ENCODE assay signal across 1 cellular context in the genomic region with DNA sequence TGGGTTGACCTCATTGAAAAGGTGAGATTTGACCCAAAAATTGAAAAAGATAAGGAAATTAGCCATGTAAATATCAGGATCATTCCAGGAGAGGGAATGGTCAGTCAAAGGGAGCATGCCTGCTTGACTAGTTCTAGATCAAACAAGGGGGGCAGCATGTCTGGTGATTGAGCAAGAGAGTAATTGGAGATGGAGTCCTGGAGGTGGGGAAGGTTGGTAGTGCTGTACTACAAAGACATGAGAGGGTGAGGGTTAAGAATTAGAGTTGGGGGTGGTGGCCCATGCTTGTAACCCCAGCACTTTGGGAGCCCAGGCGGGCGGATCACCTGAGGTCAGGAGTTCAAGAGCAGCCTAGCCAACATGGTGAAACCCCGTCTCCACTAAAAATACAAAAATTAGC.
TF ChIP-seq lines count a peak whose summit lies in the region.

No MANE protein-coding gene starts in this region.

TF ChIP-seq in HepG2, 621 proteins besides CTCF, POLR2A, EP300 and RAD21 (continues in another document):
- TF ChIP-seq NFKB2 (CRISPR knock-in tag; IDR thresholded peaks at IDR 0.05; ENCODE audit: borderline replicate concordance) (no peak), ZNF510 (CRISPR knock-in tag; IDR thresholded peaks at IDR 0.05; ENCODE audit: low read depth) (0 out of 2 replicates have a peak, but pooled peaks have one; percentile 67), ZNF615 (CRISPR knock-in tag; IDR thresholded peaks at IDR 0.05; ENCODE audit: borderline replicate concordance) (no peak), ONECUT2 (CRISPR knock-in tag; IDR thresholded peaks at IDR 0.05) (0 out of 2 replicates have a peak, but pooled peaks have one; percentile 9), KAT7 (CRISPR knock-in tag; IDR thresholded peaks at IDR 0.05; ENCODE audit: borderline replicate concordance) (no peak), ZNF816 (CRISPR knock-in tag; IDR thresholded peaks at IDR 0.05; ENCODE audit: borderline replicate concordance) (no peak; the same call in 1 of the 2 replicates), ZNF253 (CRISPR knock-in tag; IDR thresholded peaks at IDR 0.05; ENCODE audit: borderline replicate concordance) (no peak), YY1 (IDR thresholded peaks at IDR 0.05; ENCODE audit: insufficient read depth, insufficient replicate concordance, low read depth, low read length) (no peak), KDM5B (CRISPR knock-in tag; IDR thresholded peaks at IDR 0.05; ENCODE audit: borderline replicate concordance) (no peak), ETV6 (CRISPR knock-in tag; conservative IDR thresholded peaks at IDR 0.05) (no peak), MTA3 (CRISPR knock-in tag; IDR thresholded peaks at IDR 0.05) (no peak), MED1 (CRISPR knock-in tag; IDR thresholded peaks at IDR 0.05) (peak; percentile 63), SRSF1 (optimal IDR thresholded peaks at IDR 0.05; ENCODE audit: low read depth, low read length) (no peak), SMARCE1 (IDR thresholded peaks at IDR 0.05; ENCODE audit: borderline replicate concordance) (no peak), FOSL1 (CRISPR knock-in tag; IDR thresholded peaks at IDR 0.05; ENCODE audit: borderline replicate concordance) (no peak), CEBPG (CRISPR knock-in tag; IDR thresholded peaks at IDR 0.05) (peak; percentile 96), MED13 (CRISPR knock-in tag; IDR thresholded peaks at IDR 0.05) (no peak), ZNF256 (CRISPR knock-in tag; conservative IDR thresholded peaks at IDR 0.05) (no peak), RORA (CRISPR knock-in tag; IDR thresholded peaks at IDR 0.05) (no peak), IRX3 (CRISPR knock-in tag; IDR thresholded peaks at IDR 0.05; ENCODE audit: borderline replicate concordance, low read depth) (no peak), IRF2 (CRISPR knock-in tag; IDR thresholded peaks at IDR 0.05) (peak; percentile 25; the same call in 1 of the 2 replicates), GABPA (IDR thresholded peaks at IDR 0.05; ENCODE audit: low read depth, low read length) (no peak), GABPA (CRISPR knock-in tag; IDR thresholded peaks at IDR 0.05; ENCODE audit: low read depth) (peak; percentile 16; the same call in 1 of the 2 replicates), ZKSCAN8 (CRISPR knock-in tag; IDR thresholded peaks at IDR 0.05; ENCODE audit: borderline replicate concordance) (no peak), ZBTB21 (CRISPR knock-in tag; IDR thresholded peaks at IDR 0.05) (no peak), PITX1 (CRISPR knock-in tag; IDR thresholded peaks at IDR 0.05) (0 out of 2 replicates have a peak, but pooled peaks have one; percentile 43), ZNF230 (CRISPR knock-in tag; IDR thresholded peaks at IDR 0.05) (0 out of 2 replicates have a peak, but pooled peaks have one; percentile 43)
- TF ChIP-seq, protein P1, sequence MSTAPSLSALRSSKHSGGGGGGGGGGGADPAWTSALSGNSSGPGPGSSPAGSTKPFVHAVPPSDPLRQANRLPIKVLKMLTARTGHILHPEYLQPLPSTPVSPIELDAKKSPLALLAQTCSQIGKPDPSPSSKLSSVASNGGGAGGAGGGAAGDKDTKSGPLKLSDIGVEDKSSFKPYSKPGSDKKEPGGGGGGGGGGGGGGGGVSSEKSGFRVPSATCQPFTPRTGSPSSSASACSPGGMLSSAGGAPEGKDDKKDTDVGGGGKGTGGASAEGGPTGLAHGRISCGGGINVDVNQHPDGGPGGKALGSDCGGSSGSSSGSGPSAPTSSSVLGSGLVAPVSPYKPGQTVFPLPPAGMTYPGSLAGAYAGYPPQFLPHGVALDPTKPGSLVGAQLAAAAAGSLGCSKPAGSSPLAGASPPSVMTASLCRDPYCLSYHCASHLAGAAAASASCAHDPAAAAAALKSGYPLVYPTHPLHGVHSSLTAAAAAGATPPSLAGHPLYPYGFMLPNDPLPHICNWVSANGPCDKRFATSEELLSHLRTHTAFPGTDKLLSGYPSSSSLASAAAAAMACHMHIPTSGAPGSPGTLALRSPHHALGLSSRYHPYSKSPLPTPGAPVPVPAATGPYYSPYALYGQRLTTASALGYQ (CRISPR knock-in tag; IDR thresholded peaks at IDR 0.05) = no peak
- TF ChIP-seq, protein P2, sequence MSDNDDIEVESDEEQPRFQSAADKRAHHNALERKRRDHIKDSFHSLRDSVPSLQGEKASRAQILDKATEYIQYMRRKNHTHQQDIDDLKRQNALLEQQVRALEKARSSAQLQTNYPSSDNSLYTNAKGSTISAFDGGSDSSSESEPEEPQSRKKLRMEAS (IDR thresholded peaks at IDR 0.05) = peak; percentile 61; the same call in 1 of the 2 replicates
- TF ChIP-seq, protein P3, sequence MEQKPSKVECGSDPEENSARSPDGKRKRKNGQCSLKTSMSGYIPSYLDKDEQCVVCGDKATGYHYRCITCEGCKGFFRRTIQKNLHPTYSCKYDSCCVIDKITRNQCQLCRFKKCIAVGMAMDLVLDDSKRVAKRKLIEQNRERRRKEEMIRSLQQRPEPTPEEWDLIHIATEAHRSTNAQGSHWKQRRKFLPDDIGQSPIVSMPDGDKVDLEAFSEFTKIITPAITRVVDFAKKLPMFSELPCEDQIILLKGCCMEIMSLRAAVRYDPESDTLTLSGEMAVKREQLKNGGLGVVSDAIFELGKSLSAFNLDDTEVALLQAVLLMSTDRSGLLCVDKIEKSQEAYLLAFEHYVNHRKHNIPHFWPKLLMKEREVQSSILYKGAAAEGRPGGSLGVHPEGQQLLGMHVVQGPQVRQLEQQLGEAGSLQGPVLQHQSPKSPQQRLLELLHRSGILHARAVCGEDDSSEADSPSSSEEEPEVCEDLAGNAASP (CRISPR knock-in tag; IDR thresholded peaks at IDR 0.05; ENCODE audit: borderline replicate concordance) = peak; percentile 25; the same call in 1 of the 2 replicates
- TF ChIP-seq, protein P4, sequence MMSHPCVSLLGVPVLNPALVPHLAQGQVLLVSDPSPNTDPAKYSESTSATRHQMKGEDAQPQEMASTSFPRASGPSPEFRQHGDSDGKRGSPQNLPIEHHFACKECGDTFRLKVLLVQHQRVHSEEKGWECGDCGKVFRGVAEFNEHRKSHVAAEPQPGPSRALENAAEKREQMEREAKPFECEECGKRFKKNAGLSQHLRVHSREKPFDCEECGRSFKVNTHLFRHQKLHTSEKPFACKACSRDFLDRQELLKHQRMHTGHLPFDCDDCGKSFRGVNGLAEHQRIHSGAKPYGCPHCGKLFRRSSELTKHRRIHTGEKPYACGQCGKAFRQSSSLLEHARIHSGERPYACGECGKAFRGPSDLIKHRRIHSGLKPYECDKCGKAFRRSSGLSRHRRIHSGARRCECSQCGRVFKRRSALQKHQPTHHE (CRISPR knock-in tag; IDR thresholded peaks at IDR 0.05; ENCODE audit: borderline replicate concordance) = no peak
- TF ChIP-seq, protein P5, sequence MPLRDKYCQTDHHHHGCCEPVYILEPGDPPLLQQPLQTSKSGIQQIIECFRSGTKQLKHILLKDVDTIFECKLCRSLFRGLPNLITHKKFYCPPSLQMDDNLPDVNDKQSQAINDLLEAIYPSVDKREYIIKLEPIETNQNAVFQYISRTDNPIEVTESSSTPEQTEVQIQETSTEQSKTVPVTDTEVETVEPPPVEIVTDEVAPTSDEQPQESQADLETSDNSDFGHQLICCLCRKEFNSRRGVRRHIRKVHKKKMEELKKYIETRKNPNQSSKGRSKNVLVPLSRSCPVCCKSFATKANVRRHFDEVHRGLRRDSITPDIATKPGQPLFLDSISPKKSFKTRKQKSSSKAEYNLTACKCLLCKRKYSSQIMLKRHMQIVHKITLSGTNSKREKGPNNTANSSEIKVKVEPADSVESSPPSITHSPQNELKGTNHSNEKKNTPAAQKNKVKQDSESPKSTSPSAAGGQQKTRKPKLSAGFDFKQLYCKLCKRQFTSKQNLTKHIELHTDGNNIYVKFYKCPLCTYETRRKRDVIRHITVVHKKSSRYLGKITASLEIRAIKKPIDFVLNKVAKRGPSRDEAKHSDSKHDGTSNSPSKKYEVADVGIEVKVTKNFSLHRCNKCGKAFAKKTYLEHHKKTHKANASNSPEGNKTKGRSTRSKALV (CRISPR knock-in tag; IDR thresholded peaks at IDR 0.05) = no peak
- TF ChIP-seq, protein P6, sequence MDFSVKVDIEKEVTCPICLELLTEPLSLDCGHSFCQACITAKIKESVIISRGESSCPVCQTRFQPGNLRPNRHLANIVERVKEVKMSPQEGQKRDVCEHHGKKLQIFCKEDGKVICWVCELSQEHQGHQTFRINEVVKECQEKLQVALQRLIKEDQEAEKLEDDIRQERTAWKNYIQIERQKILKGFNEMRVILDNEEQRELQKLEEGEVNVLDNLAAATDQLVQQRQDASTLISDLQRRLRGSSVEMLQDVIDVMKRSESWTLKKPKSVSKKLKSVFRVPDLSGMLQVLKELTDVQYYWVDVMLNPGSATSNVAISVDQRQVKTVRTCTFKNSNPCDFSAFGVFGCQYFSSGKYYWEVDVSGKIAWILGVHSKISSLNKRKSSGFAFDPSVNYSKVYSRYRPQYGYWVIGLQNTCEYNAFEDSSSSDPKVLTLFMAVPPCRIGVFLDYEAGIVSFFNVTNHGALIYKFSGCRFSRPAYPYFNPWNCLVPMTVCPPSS (IDR thresholded peaks at IDR 0.05) = no peak
- TF ChIP-seq, protein P7, sequence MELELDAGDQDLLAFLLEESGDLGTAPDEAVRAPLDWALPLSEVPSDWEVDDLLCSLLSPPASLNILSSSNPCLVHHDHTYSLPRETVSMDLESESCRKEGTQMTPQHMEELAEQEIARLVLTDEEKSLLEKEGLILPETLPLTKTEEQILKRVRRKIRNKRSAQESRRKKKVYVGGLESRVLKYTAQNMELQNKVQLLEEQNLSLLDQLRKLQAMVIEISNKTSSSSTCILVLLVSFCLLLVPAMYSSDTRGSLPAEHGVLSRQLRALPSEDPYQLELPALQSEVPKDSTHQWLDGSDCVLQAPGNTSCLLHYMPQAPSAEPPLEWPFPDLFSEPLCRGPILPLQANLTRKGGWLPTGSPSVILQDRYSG (CRISPR knock-in tag; IDR thresholded peaks at IDR 0.05) = no peak
- TF ChIP-seq, protein P8, sequence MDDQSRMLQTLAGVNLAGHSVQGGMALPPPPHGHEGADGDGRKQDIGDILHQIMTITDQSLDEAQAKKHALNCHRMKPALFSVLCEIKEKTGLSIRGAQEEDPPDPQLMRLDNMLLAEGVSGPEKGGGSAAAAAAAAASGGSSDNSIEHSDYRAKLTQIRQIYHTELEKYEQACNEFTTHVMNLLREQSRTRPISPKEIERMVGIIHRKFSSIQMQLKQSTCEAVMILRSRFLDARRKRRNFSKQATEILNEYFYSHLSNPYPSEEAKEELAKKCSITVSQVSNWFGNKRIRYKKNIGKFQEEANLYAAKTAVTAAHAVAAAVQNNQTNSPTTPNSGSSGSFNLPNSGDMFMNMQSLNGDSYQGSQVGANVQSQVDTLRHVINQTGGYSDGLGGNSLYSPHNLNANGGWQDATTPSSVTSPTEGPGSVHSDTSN (CRISPR knock-in tag; IDR thresholded peaks at IDR 0.05; ENCODE audit: borderline replicate concordance) = no peak
- TF ChIP-seq, protein P9, sequence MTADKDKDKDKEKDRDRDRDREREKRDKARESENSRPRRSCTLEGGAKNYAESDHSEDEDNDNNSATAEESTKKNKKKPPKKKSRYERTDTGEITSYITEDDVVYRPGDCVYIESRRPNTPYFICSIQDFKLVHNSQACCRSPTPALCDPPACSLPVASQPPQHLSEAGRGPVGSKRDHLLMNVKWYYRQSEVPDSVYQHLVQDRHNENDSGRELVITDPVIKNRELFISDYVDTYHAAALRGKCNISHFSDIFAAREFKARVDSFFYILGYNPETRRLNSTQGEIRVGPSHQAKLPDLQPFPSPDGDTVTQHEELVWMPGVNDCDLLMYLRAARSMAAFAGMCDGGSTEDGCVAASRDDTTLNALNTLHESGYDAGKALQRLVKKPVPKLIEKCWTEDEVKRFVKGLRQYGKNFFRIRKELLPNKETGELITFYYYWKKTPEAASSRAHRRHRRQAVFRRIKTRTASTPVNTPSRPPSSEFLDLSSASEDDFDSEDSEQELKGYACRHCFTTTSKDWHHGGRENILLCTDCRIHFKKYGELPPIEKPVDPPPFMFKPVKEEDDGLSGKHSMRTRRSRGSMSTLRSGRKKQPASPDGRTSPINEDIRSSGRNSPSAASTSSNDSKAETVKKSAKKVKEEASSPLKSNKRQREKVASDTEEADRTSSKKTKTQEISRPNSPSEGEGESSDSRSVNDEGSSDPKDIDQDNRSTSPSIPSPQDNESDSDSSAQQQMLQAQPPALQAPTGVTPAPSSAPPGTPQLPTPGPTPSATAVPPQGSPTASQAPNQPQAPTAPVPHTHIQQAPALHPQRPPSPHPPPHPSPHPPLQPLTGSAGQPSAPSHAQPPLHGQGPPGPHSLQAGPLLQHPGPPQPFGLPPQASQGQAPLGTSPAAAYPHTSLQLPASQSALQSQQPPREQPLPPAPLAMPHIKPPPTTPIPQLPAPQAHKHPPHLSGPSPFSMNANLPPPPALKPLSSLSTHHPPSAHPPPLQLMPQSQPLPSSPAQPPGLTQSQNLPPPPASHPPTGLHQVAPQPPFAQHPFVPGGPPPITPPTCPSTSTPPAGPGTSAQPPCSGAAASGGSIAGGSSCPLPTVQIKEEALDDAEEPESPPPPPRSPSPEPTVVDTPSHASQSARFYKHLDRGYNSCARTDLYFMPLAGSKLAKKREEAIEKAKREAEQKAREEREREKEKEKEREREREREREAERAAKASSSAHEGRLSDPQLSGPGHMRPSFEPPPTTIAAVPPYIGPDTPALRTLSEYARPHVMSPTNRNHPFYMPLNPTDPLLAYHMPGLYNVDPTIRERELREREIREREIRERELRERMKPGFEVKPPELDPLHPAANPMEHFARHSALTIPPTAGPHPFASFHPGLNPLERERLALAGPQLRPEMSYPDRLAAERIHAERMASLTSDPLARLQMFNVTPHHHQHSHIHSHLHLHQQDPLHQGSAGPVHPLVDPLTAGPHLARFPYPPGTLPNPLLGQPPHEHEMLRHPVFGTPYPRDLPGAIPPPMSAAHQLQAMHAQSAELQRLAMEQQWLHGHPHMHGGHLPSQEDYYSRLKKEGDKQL (CRISPR knock-in tag; IDR thresholded peaks at IDR 0.05; ENCODE audit: low read depth) = 0 out of 2 replicates have a peak, but pooled peaks have one; percentile 37
- TF ChIP-seq, protein P10, sequence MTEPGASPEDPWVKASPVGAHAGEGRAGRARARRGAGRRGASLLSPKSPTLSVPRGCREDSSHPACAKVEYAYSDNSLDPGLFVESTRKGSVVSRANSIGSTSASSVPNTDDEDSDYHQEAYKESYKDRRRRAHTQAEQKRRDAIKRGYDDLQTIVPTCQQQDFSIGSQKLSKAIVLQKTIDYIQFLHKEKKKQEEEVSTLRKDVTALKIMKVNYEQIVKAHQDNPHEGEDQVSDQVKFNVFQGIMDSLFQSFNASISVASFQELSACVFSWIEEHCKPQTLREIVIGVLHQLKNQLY (CRISPR knock-in tag; IDR thresholded peaks at IDR 0.05) = peak; percentile 22; the same call in 1 of the 2 replicates
- TF ChIP-seq, protein P11, sequence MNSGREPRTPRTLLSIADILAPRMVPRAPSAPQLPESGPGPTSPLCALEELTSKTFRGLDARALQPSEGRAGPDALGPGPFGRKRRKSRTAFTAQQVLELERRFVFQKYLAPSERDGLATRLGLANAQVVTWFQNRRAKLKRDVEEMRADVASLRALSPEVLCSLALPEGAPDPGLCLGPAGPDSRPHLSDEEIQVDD (CRISPR knock-in tag; IDR thresholded peaks at IDR 0.05; ENCODE audit: borderline replicate concordance) = no peak
- TF ChIP-seq, protein P12, sequence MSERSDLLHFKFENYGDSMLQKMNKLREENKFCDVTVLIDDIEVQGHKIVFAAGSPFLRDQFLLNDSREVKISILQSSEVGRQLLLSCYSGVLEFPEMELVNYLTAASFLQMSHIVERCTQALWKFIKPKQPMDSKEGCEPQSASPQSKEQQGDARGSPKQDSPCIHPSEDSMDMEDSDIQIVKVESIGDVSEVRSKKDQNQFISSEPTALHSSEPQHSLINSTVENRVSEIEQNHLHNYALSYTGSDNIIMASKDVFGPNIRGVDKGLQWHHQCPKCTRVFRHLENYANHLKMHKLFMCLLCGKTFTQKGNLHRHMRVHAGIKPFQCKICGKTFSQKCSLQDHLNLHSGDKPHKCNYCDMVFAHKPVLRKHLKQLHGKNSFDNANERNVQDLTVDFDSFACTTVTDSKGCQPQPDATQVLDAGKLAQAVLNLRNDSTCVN (CRISPR knock-in tag; IDR thresholded peaks at IDR 0.05; ENCODE audit: borderline replicate concordance) = peak; percentile 95
- TF ChIP-seq, protein P13, sequence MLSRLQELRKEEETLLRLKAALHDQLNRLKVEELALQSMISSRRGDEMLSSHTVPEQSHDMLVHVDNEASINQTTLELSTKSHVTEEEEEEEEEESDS (CRISPR knock-in tag; IDR thresholded peaks at IDR 0.05; ENCODE audit: borderline replicate concordance) = 0 out of 2 replicates have a peak, but pooled peaks have one; percentile 9
